In genomic region chr4:102751964-102752363, GRCh38 we compare ENCODE assay signal across 31 cellular contexts.
"Had no signal": no experiment of that assay in that cellular context is flagged by ENCODE, and none has a peak within 500 bp of the region (broad histone marks: within the 10 kb centered on the region; RNA-seq: fewer than 3 reads in every experiment).

No MANE protein-coding gene starts in this region.

- H3K27me3 Mint-ChIP-seq: activated B cell treated with CpG ODN at 0.5 μM for 24 hours; activated CD8-positive, alpha-beta T cell treated with anti-CD3 and anti-CD28 coated beads for 36 hours; activated T-helper 17 cell treated with anti-CD3 and anti-CD28 coated beads, Interleukin-2, amount 50 U/mL, for 72 hours; effector memory CD8-positive, alpha-beta T cell; naive B cell; stimulated activated memory B cell treated with anti-CD40 and anti-IgM and Interleukin-4, amounts not matched to agents 10 μg/mL and 1 μg/mL and 100 μg/mL, for 72 hours; stimulated activated naive CD8-positive, alpha-beta T cell treated with anti-CD3 and anti-CD28 coated beads, Interleukin-15, amount 100 ng/mL, for 72 hours; type B pancreatic cell had no signal

- H3K4me1 ChIP-seq: gastrocnemius medialis, pancreas, prostate gland, sigmoid colon, vagina had no signal

- H3K36me3 Mint-ChIP-seq: type B pancreatic cell had no signal

- H3K36me3 ChIP-seq: gastrocnemius medialis, pancreas, prostate gland, sigmoid colon, vagina had no signal

- H3K4me1 Mint-ChIP-seq: activated T-helper 17 cell treated with anti-CD3 and anti-CD28 coated beads, Interleukin-2, amount 50 U/mL, for 72 hours; stimulated activated naive CD8-positive, alpha-beta T cell treated with anti-CD3 and anti-CD28 coated beads, Interleukin-15, amount 100 ng/mL, for 72 hours had no signal

- H3K9me3 Mint-ChIP-seq: activated B cell treated with CpG ODN at 0.5 μM for 24 hours; activated T-cell treated with anti-CD3 and anti-CD28 coated beads, Interleukin-2, amount 50 U/mL, for 4 hours; activated T-helper 17 cell treated with anti-CD3 and anti-CD28 coated beads, Interleukin-2, amount 50 U/mL, for 72 hours; effector memory CD8-positive, alpha-beta T cell; stimulated activated memory B cell treated with anti-CD40 and anti-IgM and Interleukin-4, amounts not matched to agents 10 μg/mL and 1 μg/mL and 100 μg/mL, for 72 hours; stimulated activated naive CD8-positive, alpha-beta T cell treated with anti-CD3 and anti-CD28 coated beads, Interleukin-15, amount 100 ng/mL, for 72 hours; type B pancreatic cell had no signal

- H3K4me3 ChIP-seq: gastrocnemius medialis, hepatocyte, pancreas, prostate gland, sigmoid colon, vagina had no signal

- H2AFZ ChIP-seq: hepatocyte had no signal

- FAIRE-seq: pancreas, small intestine had no signal

- H3K9me3 ChIP-seq: gastrocnemius medialis, pancreas, prostate gland, sigmoid colon, vagina had no signal

- ATAC-seq: activated CD8-positive, alpha-beta T cell treated with anti-CD3 and anti-CD28 coated beads for 36 hours; activated T-cell treated with anti-CD3 and anti-CD28 coated beads, Interleukin-2, amount 50 U/mL, for 4 hours; activated T-helper 17 cell treated with anti-CD3 and anti-CD28 coated beads, Interleukin-2, amount 50 U/mL, for 72 hours; effector memory CD8-positive, alpha-beta T cell; gastrocnemius medialis; left ventricle myocardium superior; pancreas; stimulated activated memory B cell treated with anti-CD40 and anti-IgM and Interleukin-4, amounts not matched to agents 10 μg/mL and 1 μg/mL and 100 μg/mL, for 72 hours; stimulated activated naive CD8-positive, alpha-beta T cell treated with anti-CD3 and anti-CD28 coated beads, Interleukin-15, amount 100 ng/mL, for 72 hours had no signal

- H3K27me3 ChIP-seq: gastrocnemius medialis, hepatocyte, pancreas, sigmoid colon, vagina had no signal

- H3K27ac ChIP-seq: gastrocnemius medialis, hepatocyte, pancreas, prostate gland, sigmoid colon, vagina had no signal

- H3K27ac Mint-ChIP-seq: activated B cell treated with CpG ODN at 0.5 μM for 24 hours; activated CD8-positive, alpha-beta T cell treated with anti-CD3 and anti-CD28 coated beads for 36 hours; activated T-helper 17 cell treated with anti-CD3 and anti-CD28 coated beads, Interleukin-2, amount 50 U/mL, for 72 hours; effector memory CD8-positive, alpha-beta T cell; stimulated activated memory B cell treated with anti-CD40 and anti-IgM and Interleukin-4, amounts not matched to agents 10 μg/mL and 1 μg/mL and 100 μg/mL, for 72 hours; stimulated activated naive CD8-positive, alpha-beta T cell treated with anti-CD3 and anti-CD28 coated beads, Interleukin-15, amount 100 ng/mL, for 72 hours; type B pancreatic cell had no signal

- H3K4me3 Mint-ChIP-seq: activated B cell treated with CpG ODN at 0.5 μM for 24 hours; activated CD8-positive, alpha-beta T cell treated with anti-CD3 and anti-CD28 coated beads for 36 hours; activated T-cell treated with anti-CD3 and anti-CD28 coated beads, Interleukin-2, amount 50 U/mL, for 4 hours; activated T-helper 17 cell treated with anti-CD3 and anti-CD28 coated beads, Interleukin-2, amount 50 U/mL, for 72 hours; effector memory CD8-positive, alpha-beta T cell; naive B cell; stimulated activated memory B cell treated with anti-CD40 and anti-IgM and Interleukin-4, amounts not matched to agents 10 μg/mL and 1 μg/mL and 100 μg/mL, for 72 hours; stimulated activated naive CD8-positive, alpha-beta T cell treated with anti-CD3 and anti-CD28 coated beads, Interleukin-15, amount 100 ng/mL, for 72 hours; type B pancreatic cell had no signal

- H3K4me2 ChIP-seq: hepatocyte had no signal

- DNase-seq: activated B cell treated with CpG ODN at 0.5 μM for 24 hours; activated CD4-positive, alpha-beta T cell treated with anti-CD3 and anti-CD28 coated beads, Interleukin-2, amount 50 U/mL, for 1 hour; activated CD8-positive, alpha-beta T cell treated with anti-CD3 and anti-CD28 coated beads for 36 hours; activated gamma-delta T cell treated with Interleukin-2 at 50 U/mL for 16 hours; activated naive CD4-positive, alpha-beta T cell treated with anti-CD3 and anti-CD28 coated beads, Interleukin-2, amount 50 U/mL, for 16 hours; activated T-cell treated with anti-CD3 and anti-CD28 coated beads, Interleukin-2, amount 50 U/mL, for 4 hours; amygdala; caudate nucleus; cortex of kidney; effector memory CD8-positive, alpha-beta T cell; erythroblast; gastrocnemius medialis; glutamatergic neuron; islet precursor cell; left ventricle myocardium superior; naive B cell; nucleus accumbens; pancreas; retina; sigmoid colon; small intestine; stimulated activated CD4-positive, alpha-beta T cell treated with anti-CD3 and anti-CD28 coated beads, Interleukin-4, amount 100 ng/mL, for 4 hours; stimulated activated CD8-positive, alpha-beta memory T cell treated with anti-CD3 and anti-CD28 coated beads, Interleukin-4, amount 100 ng/mL, for 48 hours; stimulated activated naive CD8-positive, alpha-beta T cell treated with anti-CD3 and anti-CD28 coated beads, Interleukin-15, amount 100 ng/mL, for 72 hours; substantia nigra had no signal
